ENCODE assay signal across 29 cellular contexts in genomic region chr2:105570757-105571156, GRCh38.
"Had no signal": no experiment of that assay in that cellular context is flagged by ENCODE, and none has a peak within 500 bp of the region (broad histone marks: within the 10 kb centered on the region; RNA-seq: fewer than 3 reads in every experiment).

No MANE protein-coding gene starts in this region.

- H3K27me3 ChIP-seq: gastrocnemius medialis, hepatocyte, suprapubic skin, transverse colon, upper lobe of right lung, uterus had no signal

- H3K4me1 Mint-ChIP-seq: mesothelial cell of epicardium had no signal

- H3K27ac Mint-ChIP-seq: mesothelial cell of epicardium; natural killer cell treated with Interleukin-12 subunit alpha and Interleukin-12 subunit beta and Interleukin-15 and Interleukin-18, amount 100 ng/mL, for 72 hours; progenitor cell of endocrine pancreas; stimulated activated naive CD8-positive, alpha-beta T cell treated with anti-CD3 and anti-CD28 coated beads, Interleukin-15, amount 100 ng/mL, for 72 hours had no signal

- H3K27ac ChIP-seq: epithelial cell of prostate, gastrocnemius medialis, heart left ventricle, hepatocyte, left lung, parathyroid adenoma, suprapubic skin, transverse colon, upper lobe of right lung, uterus had no signal

- H3K9ac ChIP-seq: parathyroid adenoma had no signal

- DNase-seq: cortex of kidney; effector CD4-positive, alpha-beta T cell; foreskin fibroblast; gastrocnemius medialis; left cardiac atrium; left lung; mesenchymal stem cell; mucosa of descending colon; naive B cell; stimulated activated CD4-positive, alpha-beta T cell treated with anti-CD3 and anti-CD28 coated beads, Interleukin-12 subunit alpha, Interleukin-12 subunit beta, amount 100 ng/mL, for 4 hours; stimulated activated CD4-positive, alpha-beta T cell treated with anti-CD3 and anti-CD28 coated beads, Interleukin-1b, Interleukin-23, amount 100 ng/mL, for 48 hours; stimulated activated CD4-positive, alpha-beta T cell treated with anti-CD3 and anti-CD28 coated beads, Interleukin-4, amount 100 ng/mL, for 1 hour; stimulated activated CD8-positive, alpha-beta memory T cell treated with anti-CD3 and anti-CD28 coated beads, Interleukin-4, amount 100 ng/mL, for 48 hours; stimulated activated naive CD4-positive, alpha-beta T cell; stimulated activated naive CD8-positive, alpha-beta T cell treated with anti-CD3 and anti-CD28 coated beads, Interleukin-15, amount 100 ng/mL, for 72 hours; transverse colon; upper lobe of right lung; uterus had no signal

- ATAC-seq: esophagus mucosa; gastrocnemius medialis; left lung; mucosa of descending colon; natural killer cell treated with Interleukin-12 subunit alpha and Interleukin-12 subunit beta and Interleukin-15 and Interleukin-18, amount 100 ng/mL, for 72 hours; upper lobe of right lung had no signal

- H3K36me3 Mint-ChIP-seq: mesothelial cell of epicardium; naive B cell; natural killer cell treated with Interleukin-12 subunit alpha and Interleukin-12 subunit beta and Interleukin-15 and Interleukin-18, amount 100 ng/mL, for 72 hours had no signal

- H3K9me3 Mint-ChIP-seq: mesothelial cell of epicardium; naive B cell; natural killer cell treated with Interleukin-12 subunit alpha and Interleukin-12 subunit beta and Interleukin-15 and Interleukin-18, amount 100 ng/mL, for 72 hours; neural crest cell; stimulated activated naive CD8-positive, alpha-beta T cell treated with anti-CD3 and anti-CD28 coated beads, Interleukin-15, amount 100 ng/mL, for 72 hours had no signal

- H3K36me3 ChIP-seq: gastrocnemius medialis, heart left ventricle, left lung, suprapubic skin, transverse colon, upper lobe of right lung, uterus had no signal

- H3K4me1 ChIP-seq: gastrocnemius medialis, left lung, parathyroid adenoma, upper lobe of right lung, uterus had no signal

- H3K4me3 ChIP-seq: gastrocnemius medialis, heart left ventricle, hepatocyte, left lung, mucosa of descending colon, smooth muscle cell, suprapubic skin, transverse colon, upper lobe of right lung, uterus had no signal

- H3K4me3 Mint-ChIP-seq: mesothelial cell of epicardium; naive B cell; natural killer cell treated with Interleukin-12 subunit alpha and Interleukin-12 subunit beta and Interleukin-15 and Interleukin-18, amount 100 ng/mL, for 72 hours; neural crest cell; stimulated activated naive CD8-positive, alpha-beta T cell treated with anti-CD3 and anti-CD28 coated beads, Interleukin-15, amount 100 ng/mL, for 72 hours had no signal

- H3K9me3 ChIP-seq: gastrocnemius medialis, heart left ventricle, left lung, mucosa of descending colon, suprapubic skin, transverse colon, upper lobe of right lung, uterus had no signal
